In the genomic region with DNA sequence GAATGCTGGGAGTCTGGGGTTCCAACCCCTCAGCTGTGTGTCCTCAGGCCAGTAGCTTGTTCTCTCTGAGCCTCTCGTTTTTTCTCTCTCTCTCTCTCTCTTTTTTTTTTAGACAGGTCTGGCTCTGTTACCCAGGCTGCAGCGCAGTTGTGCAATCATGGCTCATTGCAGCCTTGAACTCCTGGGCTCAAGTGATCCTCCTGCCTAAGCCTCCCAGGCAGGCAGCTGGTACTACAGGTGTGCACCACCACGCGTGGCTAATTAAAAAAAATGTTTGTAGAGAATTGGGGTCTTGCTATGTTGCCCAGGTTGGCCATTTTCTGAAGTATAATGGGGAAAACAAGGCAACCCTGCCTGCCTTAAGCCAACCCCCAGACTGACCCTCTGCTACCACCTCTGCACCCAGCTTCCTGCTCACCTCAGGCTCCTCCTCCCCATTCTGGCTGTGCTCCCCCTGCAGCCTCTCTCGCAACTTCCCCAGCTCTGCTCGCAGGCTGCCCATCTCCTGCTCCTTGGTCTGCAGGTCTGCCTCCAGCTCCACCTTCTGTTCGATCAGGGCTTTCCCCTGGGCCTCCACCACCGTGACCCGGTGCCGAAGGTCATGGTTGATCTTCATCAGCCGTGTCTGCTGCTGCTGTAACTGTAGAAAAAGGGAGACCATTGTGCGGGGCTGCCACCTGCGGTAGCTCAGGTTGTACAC, we compare ENCODE assay signal across 14 cellular contexts.
"Had no signal": no experiment of that assay in that cellular context is flagged by ENCODE, and none has a peak within 500 bp of the region (broad histone marks: within the 10 kb centered on the region; RNA-seq: fewer than 3 reads in every experiment).

No MANE protein-coding gene starts in this region.

- ATAC-seq: left colon; mucosa of descending colon; naive thymus-derived CD8-positive, alpha-beta T cell had no signal

- DNase-seq: activated B cell treated with CpG ODN at 0.5 μM for 24 hours; activated CD4-positive, alpha-beta T cell treated with anti-CD3 and anti-CD28 coated beads, Interleukin-2, amount 10 ng/mL, durations not matched to agents 24 days and 14 days; activated effector memory CD4-positive, alpha-beta T cell treated with Interleukin-2 at 50 U/mL for 16 hours; anterior cingulate cortex; cerebellar nuclear complex; dermis blood vessel endothelial cell; esophagus squamous epithelium; foreskin fibroblast; immature natural killer cell; left colon; mucosa of descending colon; naive thymus-derived CD8-positive, alpha-beta T cell had no signal

- H3K4me3 ChIP-seq: esophagus squamous epithelium, lung, mucosa of descending colon, skin epidermis had no signal
